ENCODE assay signal across 1 cellular context in the genomic region with DNA sequence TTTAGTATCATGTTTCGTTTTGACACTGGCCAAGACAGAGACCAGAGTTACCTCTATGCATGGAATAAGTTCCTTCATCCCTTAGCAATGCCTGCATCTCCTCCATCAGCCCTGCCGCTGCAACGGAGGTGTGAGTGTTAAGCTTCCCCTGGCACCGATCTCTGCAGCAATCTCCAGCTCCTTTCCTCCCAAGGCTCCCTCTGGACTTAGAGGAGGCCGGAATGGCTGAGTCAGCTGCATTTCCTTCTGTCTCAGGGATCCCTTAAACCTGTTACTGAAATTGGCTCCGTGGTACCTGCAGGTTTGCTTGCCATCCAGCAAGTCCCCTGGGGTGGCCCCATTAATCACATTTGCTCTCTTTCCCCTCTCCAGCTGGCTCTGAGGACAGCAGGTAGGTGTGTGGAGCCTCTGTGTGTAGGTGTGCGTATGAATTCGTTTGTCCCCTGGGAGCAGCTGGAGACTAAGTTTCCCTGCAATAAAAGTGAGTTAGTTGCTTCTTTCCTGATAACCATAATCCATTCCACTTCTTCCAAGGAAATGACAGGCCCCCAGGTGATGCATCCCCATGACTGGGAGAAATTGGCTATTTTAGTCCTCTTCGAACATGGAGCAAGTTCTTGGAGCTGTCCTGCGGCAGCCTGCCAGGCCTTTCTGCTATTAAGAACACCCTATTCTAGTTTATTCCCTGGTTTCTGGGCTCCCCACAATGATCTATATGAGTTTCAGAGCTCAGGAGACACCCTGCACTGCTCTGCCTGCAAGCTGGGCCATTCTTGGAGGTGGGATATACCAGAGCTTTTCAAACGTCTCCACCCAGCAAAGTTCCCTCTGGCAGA.
TF ChIP-seq lines count a peak whose summit lies in the region.

No MANE protein-coding gene starts in this region.

TF ChIP-seq in H1, 55 proteins besides CTCF, POLR2A, EP300 and RAD21:
- TF ChIP-seq ZNF274 (IDR thresholded peaks at IDR 0.05; ENCODE audit: borderline replicate concordance, extremely low read depth, low read length) (no peak), SAP30 (IDR thresholded peaks at IDR 0.05; ENCODE audit: insufficient read depth, insufficient replicate concordance, low read length) (no peak), MAFK (IDR thresholded peaks at IDR 0.05; ENCODE audit: low read depth, low read length) (peak; percentile 80; the same call in 1 of the 2 replicates)
